Comparison of ENCODE assay signal across 1 cellular context in genomic region chr11:64763804-64764611, GRCh38.
TF ChIP-seq lines count a peak whose summit lies in the region.

No MANE protein-coding gene starts in this region.

TF ChIP-seq in endothelial cell of umbilical vein, 7 proteins besides CTCF, POLR2A, EP300 and RAD21:
- no peak for TF ChIP-seq MAX (IDR thresholded peaks at IDR 0.05; ENCODE audit: insufficient read depth, insufficient read length)
- no peak for TF ChIP-seq EZH2 (IDR thresholded peaks at IDR 0.05; ENCODE audit: borderline replicate concordance, low read depth, low read length, severe bottlenecking)
- TF ChIP-seq FOS (IDR thresholded peaks at IDR 0.05; ENCODE audit: borderline replicate concordance, insufficient read depth, low read length): no peak
- TF ChIP-seq POLR2AphosphoS5 (IDR thresholded peaks at IDR 0.05; ENCODE audit: insufficient read depth, low read depth, low read length): no peak
- no peak for TF ChIP-seq GATA2 (IDR thresholded peaks at IDR 0.05; ENCODE audit: insufficient read depth, insufficient read length, low read depth, low read length)
- TF ChIP-seq MYC (IDR thresholded peaks at IDR 0.05; ENCODE audit: low read depth, low read length): no peak
- TF ChIP-seq JUN (IDR thresholded peaks at IDR 0.05; ENCODE audit: borderline replicate concordance, insufficient read depth, insufficient read length, low read depth): no peak
